9 cellular contexts compared by ENCODE assay signal in genomic region chr4:156983366-156983765, GRCh38. TPM values are rescaled to one million over a fixed set of nuclear protein-coding genes. Genes with fewer than 3 reads are reported as not detected.
DNase-seq lines count a peak whose midpoint lies in the region; ATAC-seq, FAIRE-seq and TF ChIP-seq lines count a peak whose summit lies in the region.
"Had no signal": no experiment of that assay in that cellular context is flagged by ENCODE, and none has a peak within 500 bp of the region (broad histone marks: within the 10 kb centered on the region; RNA-seq: fewer than 3 reads in every experiment).

No MANE protein-coding gene starts in this region.

- no peaks in the 10 kb centered on the region for H3K27me3 ChIP-seq in fibroblast of lung (ENCODE audit: control insufficient read depth, insufficient read depth, low read length)
- H3K27me3 ChIP-seq in thoracic aorta (replicated peaks; ENCODE audit: insufficient read depth): no peaks in the 10 kb centered on the region
- H3K27me3 ChIP-seq: testis had no signal

- TF ChIP-seq CTCF in fibroblast of lung (conservative IDR thresholded peaks at IDR 0.05 in 1 of 2, IDR thresholded peaks at IDR 0.05 in 1 of 2; ENCODE audit: low read depth in 1 of 2, low read length in 2 of 2) (peak; percentile 37 to 66), thoracic aorta (IDR thresholded peaks at IDR 0.05) (peak; percentile 33)

- no peak overlapping the region for H2AFZ ChIP-seq in fibroblast of lung (ENCODE audit: low read length)

- peak; percentile 75 for FAIRE-seq in TTC549 (lab: Jason Lieb, UNC)

- H3K9me3 ChIP-seq in fibroblast of lung (ENCODE audit: control insufficient read depth, insufficient read depth, low read depth, low read length) (no peaks in the 10 kb centered on the region), thoracic aorta (peaks cover under 1% of the 10 kb centered on the region)
- H3K9me3 ChIP-seq: testis had no signal

- DNase-seq in NCI-H82 (lab: John Stamatoyannopoulos, UW) (peak; percentile 3), NCI-H82 treated with DMSO at 0.1 percent for 48 hours (lab: John Stamatoyannopoulos, UW; ENCODE audit: unreplicated experiment) (no peak), fibroblast of lung (ENCODE audit: low read depth in 2 of 2) (peak in 1 of 2 donors; percentile 57), thoracic aorta (ENCODE audit: low spot score) (no peak)
- DNase-seq in activated CD4-positive, alpha-beta T cell treated with anti-CD3 and anti-CD28 coated beads, Interleukin-2, amount 50 U/mL, for 1 hour: no peak
- DNase-seq: testis had no signal

- H3K36me3 ChIP-seq in fibroblast of lung (ENCODE audit: control insufficient read depth, insufficient read depth, low read length) (no peaks in the 10 kb centered on the region), thoracic aorta (no peaks in the 10 kb centered on the region)

- H3K4me3 ChIP-seq in fibroblast of lung (replicated peaks in 1 of 4; ENCODE audit: control extremely low read depth in 1 of 4, insufficient read depth in 1 of 4, low read depth in 3 of 4, low read length in 4 of 4) (no peak overlapping the region), thoracic aorta (no peak overlapping the region)
- H3K4me3 ChIP-seq: testis had no signal

- no peaks in the 10 kb centered on the region for H3K4me1 ChIP-seq in fibroblast of lung (ENCODE audit: control insufficient read depth, extremely low read depth, insufficient read depth, low read length)
- no peaks in the 10 kb centered on the region for H3K4me1 ChIP-seq in thoracic aorta (ENCODE audit: control insufficient read depth in 1 of 2, low read depth in 2 of 2)
- H3K4me1 ChIP-seq: testis had no signal

- H3K79me2 ChIP-seq in fibroblast of lung (ENCODE audit: control insufficient read depth, insufficient read depth, low read length): no peaks in the 10 kb centered on the region

- H3K9ac ChIP-seq in fibroblast of lung (ENCODE audit: insufficient read depth, low read length): no peak overlapping the region

- H3K4me2 ChIP-seq in fibroblast of lung (ENCODE audit: extremely low read depth, insufficient read depth, low read length): no peak overlapping the region

- no peaks in the 10 kb centered on the region for H4K20me1 ChIP-seq in fibroblast of lung (ENCODE audit: control insufficient read depth, extremely low read depth, insufficient read depth, low read length)

- no peak overlapping the region for H3K27ac ChIP-seq in fibroblast of lung (ENCODE audit: insufficient read depth, low read length)
- H3K27ac ChIP-seq in thoracic aorta: no peak overlapping the region
- H3K27ac ChIP-seq: testis had no signal

- ATAC-seq in thoracic aorta (ENCODE audit: insufficient number of reproducible peaks, low FRiP score, low read depth): no peak
- no peak for ATAC-seq in GM21526 (IDR thresholded peaks at IDR 0.05; ENCODE audit: low FRiP score, unreplicated experiment)
- no peak for ATAC-seq in GM21515 (IDR thresholded peaks at IDR 0.05; ENCODE audit: unreplicated experiment)

RNA-seq across cellular contexts. Expression of gene PDGFC, which starts 11.8 kb away (rescaled TPM):
- total RNA-seq in fibroblast of lung (67.3 and 103 TPM in 2 replicates), thoracic aorta (10 to 100 TPM; 31.4 to 32.8 TPM)
- 43.4 and 55.3 TPM in 2 replicates for polyA plus RNA-seq in fibroblast of lung
- 46.0 and 65.9 TPM in 2 replicates for polyA plus RNA-seq in fibroblast of lung (2012)
- polyA minus RNA-seq in fibroblast of lung (ENCODE audit: low replicate concordance): 44.5 and 45.4 TPM in 2 replicates
